ENCODE assay signal across 15 cellular contexts in the genomic region with DNA sequence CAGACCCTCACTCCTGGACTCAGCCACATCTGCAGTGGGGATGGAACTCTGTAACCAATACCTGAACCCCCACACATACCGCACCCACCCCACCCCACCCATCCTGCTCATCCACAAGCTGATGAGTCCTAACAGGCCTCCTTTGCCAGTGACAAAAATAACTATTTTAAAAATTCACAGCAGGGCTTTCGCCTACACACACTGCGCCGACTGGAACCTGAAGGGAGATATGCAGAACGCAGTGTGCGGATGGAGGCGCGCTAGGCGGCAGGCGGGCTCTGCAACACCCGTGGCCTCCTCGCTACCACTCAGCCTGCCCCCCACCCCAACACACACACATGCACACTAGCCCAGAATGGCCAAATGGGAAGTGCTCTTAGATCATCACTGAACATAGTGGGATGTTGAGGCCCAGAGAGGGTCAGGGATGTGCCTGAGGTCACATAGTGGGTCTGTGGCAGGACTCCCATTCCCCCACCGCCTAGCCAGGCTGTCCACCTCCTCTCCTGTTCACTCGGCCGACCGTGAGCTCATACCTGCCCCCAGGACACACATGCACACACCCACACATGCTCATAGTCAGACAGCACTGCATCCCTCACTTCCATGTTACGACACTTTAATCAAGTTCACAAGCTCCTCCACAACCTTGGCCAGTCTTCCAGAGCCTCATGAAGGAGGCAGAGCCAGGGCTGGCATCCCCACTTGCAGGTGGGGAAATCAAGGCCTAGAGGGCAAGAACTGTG. TPM values are rescaled to one million over a fixed set of nuclear protein-coding genes. Genes with fewer than 3 reads are reported as not detected.
A peak's percentile ranks its signal among the peaks of the same experiment; 100 is the strongest.
DNase-seq lines count a peak whose midpoint lies in the region; ATAC-seq and TF ChIP-seq lines count a peak whose summit lies in the region.
"Had no signal": no experiment of that assay in that cellular context is flagged by ENCODE, and none has a peak within 500 bp of the region (broad histone marks: within the 10 kb centered on the region; RNA-seq: fewer than 3 reads in every experiment).

No MANE protein-coding gene starts in this region.

- no peak overlapping the region for H3K4me3 ChIP-seq in uterus
- H3K4me3 ChIP-seq: lower lobe of right lung, spleen had no signal

- H3K27ac ChIP-seq in RWPE1 (peak overlapping the region; percentile 99), epithelial cell of prostate (peak overlapping the region; percentile 42), uterus (peak overlapping the region; percentile 28 to 63)
- H3K27ac ChIP-seq: lower lobe of right lung, spleen had no signal

- no peaks in the 10 kb centered on the region for H3K9me3 ChIP-seq in uterus
- H3K9me3 ChIP-seq: lower lobe of right lung, spleen had no signal

- ATAC-seq in left colon (no peak), GM19455 (IDR thresholded peaks at IDR 0.05; ENCODE audit: unreplicated experiment) (no peak)
- ATAC-seq: activated CD8-positive, alpha-beta memory T cell treated with anti-CD3 and anti-CD28 coated beads, Interleukin-2, amount 10 ng/mL, durations not matched to agents 7 days and 5 days had no signal

- no peaks in the 10 kb centered on the region for H3K36me3 ChIP-seq in uterus
- H3K36me3 ChIP-seq: lower lobe of right lung, spleen had no signal

- CTCF ChIA-PET in RWPE1 (lab: Yijun Ruan, JAX) = interaction anchor here (0.7 to 1.2 kb wide), 5 partner anchors 23 to 57 kb away, joined by 3 to 9 read pairs (median 4); no protein-coding TSS in a partner anchor

- POLR2A ChIA-PET in RWPE1 (lab: Yijun Ruan, JAX; ENCODE audit: low non-redundant PET) = interaction anchor here (0.6 kb wide), 1 partner anchor 383 kb away, joined by 3 read pairs; no protein-coding TSS in a partner anchor

- intact Hi-C loops in uterus (cut with DNase I; ENCODE audit: low total_unique reads) (no loop called here), left colon (cut with DNase I, micrococcal nuclease) (no loop called here)

- DNase-seq in RWPE1 (ENCODE audit: low spot score) (peak; percentile 91), epithelial cell of prostate (ENCODE audit: low read depth, low spot score) (no peak), occipital lobe (lab: John Stamatoyannopoulos, UW) (peak; percentile 75), uterus (no peak), left colon (no peak)
- DNase-seq in activated CD4-positive, alpha-beta T cell treated with anti-CD3 and anti-CD28 coated beads, Interleukin-2, amount 50 U/mL, for 48 hours = no peak
- DNase-seq: activated CD8-positive, alpha-beta memory T cell treated with anti-CD3 and anti-CD28 coated beads, Interleukin-2, amount 10 ng/mL, durations not matched to agents 7 days and 5 days; activated effector memory CD4-positive, alpha-beta T cell treated with Interleukin-2 at 50 U/mL for 16 hours; central memory CD4-positive, alpha-beta T cell; effector CD4-positive, alpha-beta T cell; NCI-H1105; NCI-H2107; spleen had no signal

- H3K27me3 ChIP-seq in uterus = no peaks in the 10 kb centered on the region

- TF ChIP-seq CTCF in RWPE1 (conservative IDR thresholded peaks at IDR 0.05; ENCODE audit: low read depth) = no peak
- TF ChIP-seq CTCF in uterus (IDR thresholded peaks at IDR 0.05) = no peak

- H3K4me1 ChIP-seq in uterus = peaks cover 5 to 9% of the 10 kb centered on the region in 2 donors
- H3K4me1 ChIP-seq: lower lobe of right lung had no signal

- TF ChIP-seq POLR2A in uterus (IDR thresholded peaks at IDR 0.05) = no peak

RNA-seq across cellular contexts. Expression of gene CAMK2A, which starts 6.3 kb away (rescaled TPM):
- total RNA-seq in occipital lobe (14.0 TPM), uterus (10 to 100 TPM in 1 of 4 donors, 1 to 10 TPM in 2, under 1 TPM in 1; under 0.01 to 23.7 (median 4.3) TPM), left colon (under 1 TPM; 0.17 to 0.21 TPM)
- total RNA-seq: activated CD8-positive, alpha-beta memory T cell treated with anti-CD3 and anti-CD28 coated beads, Interleukin-2, amount 10 ng/mL, durations not matched to agents 7 days and 5 days had no signal

RNA-seq across cellular contexts. Expression of gene ARSI, which starts 6.8 kb away (rescaled TPM):
- total RNA-seq in occipital lobe (0.31 TPM), uterus (10 to 100 TPM in 1 of 4 donors, 1 to 10 TPM in 3; 4.3 to 15.1 (median 5.7) TPM), left colon (under 1 TPM; 0.27 to 0.64 TPM)
- total RNA-seq: activated CD8-positive, alpha-beta memory T cell treated with anti-CD3 and anti-CD28 coated beads, Interleukin-2, amount 10 ng/mL, durations not matched to agents 7 days and 5 days had no signal

Comparison
In these comparisons a context has a peak if more than half of its experiments do, and no peak if none do; other contexts are left out.
1. DNase-seq: peak in RWPE1 (single experiment) and occipital lobe (single experiment); none in epithelial cell of prostate (single experiment), uterus (0 of 2), activated CD4-positive, alpha-beta T cell treated with anti-CD3 and anti-CD28 coated beads, Interleukin-2, amount 50 U/mL, for 48 hours (0 of 2) and left colon (0 of 2).
2. H3K27ac ChIP-seq: peak in every context shown above with its lines; median percentile 99 in RWPE1; 46 in uterus; 42 in epithelial cell of prostate.